19 cellular contexts compared by ENCODE assay signal in genomic region chr15:68031406-68031805, GRCh38. TPM values are rescaled to one million over a fixed set of nuclear protein-coding genes. Genes with fewer than 3 reads are reported as not detected.
DNase-seq lines count a peak whose midpoint lies in the region; ATAC-seq and TF ChIP-seq lines count a peak whose summit lies in the region.
"Had no signal": no experiment of that assay in that cellular context is flagged by ENCODE, and none has a peak within 500 bp of the region (broad histone marks: within the 10 kb centered on the region; RNA-seq: fewer than 3 reads in every experiment).

No MANE protein-coding gene starts in this region.

- DNase-seq in EH (ENCODE audit: low read depth) (peak; percentile 22), OCI-M1 (lab: John Stamatoyannopoulos, UW) (peak; percentile 12), endothelial cell (ENCODE audit: low spot score) (no peak), myocyte (ENCODE audit: low read depth) (peak; percentile 5), thyroid gland (no peak)
- no peak for DNase-seq in activated CD8-positive, alpha-beta memory T cell treated with anti-CD3 and anti-CD28 coated beads for 24 hours
- DNase-seq: activated CD4-positive, alpha-beta T cell treated with anti-CD3 and anti-CD28 coated beads, Interleukin-2, amount 50 U/mL, for 1 hour; activated naive CD4-positive, alpha-beta T cell treated with anti-CD3 and anti-CD28 coated beads for 36 hours; MM.1S; natural killer cell; NCI-H2081; NCI-H510A; spleen had no signal

- no peak for TF ChIP-seq POLR2A in thyroid gland (IDR thresholded peaks at IDR 0.05)

- H3K27me3 Mint-ChIP-seq in endothelial cell (ENCODE audit: unreplicated experiment) = peaks cover 5% of the 10 kb centered on the region
- H3K27me3 Mint-ChIP-seq: progenitor cell of endocrine pancreas had no signal

- ATAC-seq in GM19455 (IDR thresholded peaks at IDR 0.05; ENCODE audit: unreplicated experiment) = no peak
- ATAC-seq in GM18870 (IDR thresholded peaks at IDR 0.05; ENCODE audit: unreplicated experiment) = no peak
- ATAC-seq: natural killer cell had no signal

- H3K9me3 ChIP-seq in thyroid gland = no peaks in the 10 kb centered on the region
- H3K9me3 ChIP-seq: SJCRH30, spleen had no signal

- H3K9me3 Mint-ChIP-seq in endothelial cell (ENCODE audit: unreplicated experiment) = no peaks in the 10 kb centered on the region
- H3K9me3 Mint-ChIP-seq: activated naive CD4-positive, alpha-beta T cell treated with anti-CD3 and anti-CD28 coated beads for 36 hours had no signal

- H3K4me1 Mint-ChIP-seq in endothelial cell (ENCODE audit: unreplicated experiment) = peaks cover 18% of the 10 kb centered on the region
- H3K4me1 Mint-ChIP-seq: natural killer cell had no signal

- peaks cover 4% of the 10 kb centered on the region for H3K36me3 Mint-ChIP-seq in endothelial cell (ENCODE audit: low read depth, unreplicated experiment)
- H3K36me3 Mint-ChIP-seq: natural killer cell had no signal

- TF ChIP-seq CTCF in endothelial cell (IDR thresholded peaks at IDR 0.05; ENCODE audit: unreplicated experiment) (no peak), thyroid gland (IDR thresholded peaks at IDR 0.05) (no peak)

- H3K4me3 Mint-ChIP-seq in endothelial cell (ENCODE audit: unreplicated experiment) = no peak overlapping the region
- H3K4me3 Mint-ChIP-seq: activated naive CD4-positive, alpha-beta T cell treated with anti-CD3 and anti-CD28 coated beads for 36 hours; B cell; natural killer cell had no signal

- H3K36me3 ChIP-seq in thyroid gland = no peaks in the 10 kb centered on the region
- H3K36me3 ChIP-seq: HAP-1, SJCRH30, spleen had no signal

- H3K4me1 ChIP-seq in thyroid gland = peaks cover 0 to 4% of the 10 kb centered on the region in 2 donors
- H3K4me1 ChIP-seq: SJCRH30 had no signal

- peak overlapping the region; percentile 26 for H3K27ac Mint-ChIP-seq in endothelial cell (ENCODE audit: unreplicated experiment)
- H3K27ac Mint-ChIP-seq: activated naive CD4-positive, alpha-beta T cell treated with anti-CD3 and anti-CD28 coated beads for 36 hours; B cell; natural killer cell had no signal

- intact Hi-C loops in thyroid gland (cut with DNase I) = no loop called here

- no peaks in the 10 kb centered on the region for H3K27me3 ChIP-seq in thyroid gland
- H3K27me3 ChIP-seq: SJCRH30 had no signal

- H3K27ac ChIP-seq in thyroid gland = no peak overlapping the region
- H3K27ac ChIP-seq: SJCRH30 had no signal

- WGBS in thyroid gland, 2 donors = 64 to 69% methylated on average over 2 of the region's 2 CpGs

- no peak overlapping the region for H3K4me3 ChIP-seq in thyroid gland (replicated peaks in 1 of 3)
- H3K4me3 ChIP-seq: HAP-1, SJCRH30, spleen had no signal

RNA-seq across cellular contexts. Expression of gene PIAS1, which starts 22.7 kb away (rescaled TPM):
- total RNA-seq in endothelial cell (ENCODE audit: unreplicated experiment) = 67.8 TPM
- 11.8 and 14.9 TPM in 2 replicates for total RNA-seq in myocyte
- polyA plus RNA-seq in myocyte (2012) = 11.3 TPM
- total RNA-seq in thyroid gland = 100 to 1,000 TPM in 2 of 4 donors, 10 to 100 TPM in 2; 91.6 to 202 (median 111) TPM

Comparison
In these comparisons a context has a peak if more than half of its experiments do, and no peak if none do; other contexts are left out.
1. DNase-seq: peak in EH (single experiment), OCI-M1 (single experiment) and myocyte (single experiment); none in endothelial cell (single experiment), thyroid gland (0 of 2) and activated CD8-positive, alpha-beta memory T cell treated with anti-CD3 and anti-CD28 coated beads for 24 hours (single experiment).